ENCODE assay signal across 8 cellular contexts in genomic region chr14:65206448-65207096, GRCh38.
A peak's percentile ranks its signal among the peaks of the same experiment; 100 is the strongest.
DNase-seq lines count a peak whose midpoint lies in the region; ATAC-seq and FAIRE-seq lines count a peak whose summit lies in the region.

No MANE protein-coding gene starts in this region.

- no peaks in the 10 kb centered on the region for H3K27me3 ChIP-seq in BLaER1 treated with 17β-estradiol and CSF1 and Interleukin-3, amounts not matched to agents 10 nM and 100 nM

- DNase-seq in GM19239 (ENCODE audit: insufficient read length, low spot score) (peak; percentile 25), non-pigmented ciliary epithelial cell (ENCODE audit: low read depth) (peak; percentile 53), NCI-H510A treated with DMSO at 0.1 percent for 48 hours (lab: John Stamatoyannopoulos, UW) (no peak), pons (ENCODE audit: low spot score) (no peak), frontal cortex (ENCODE audit: low spot score in 2 of 2) (no peak)

- peak overlapping the region; percentile 73 to 98 (median 89) for H3K4me2 ChIP-seq in BLaER1 treated with 17β-estradiol and CSF1 and Interleukin-3, amounts not matched to agents 10 nM and 100 nM

- FAIRE-seq in GM19239 (lab: Jason Lieb, UNC) (peak; percentile 93), frontal cortex (lab: Jason Lieb, UNC) (no peak)

- H3K9ac ChIP-seq in BLaER1 treated with 17β-estradiol and CSF1 and Interleukin-3, amounts not matched to agents 10 nM and 100 nM, result peak overlapping the region; percentile 31 to 73 (median 53); a peak in 19 of 22 replicates

- peak overlapping the region; percentile 89 for H3K27ac Mint-ChIP-seq in T-helper 1 cell treated with Interleukin-12 subunit alpha and Interleukin-12 subunit beta and Interleukin-4 antibody, amounts not matched to agents 30 μg/mL and 1 μg/mL, for 36 hours

- no peaks in the 10 kb centered on the region for H3K36me3 ChIP-seq in BLaER1 treated with 17β-estradiol and CSF1 and Interleukin-3, amounts not matched to agents 10 nM and 100 nM

- peak overlapping the region; percentile 66 for H3K4me3 Mint-ChIP-seq in T-helper 1 cell treated with Interleukin-12 subunit alpha and Interleukin-12 subunit beta and Interleukin-4 antibody, amounts not matched to agents 30 μg/mL and 1 μg/mL, for 36 hours

- peak overlapping the region; percentile 55 to 89 (median 80) for H3K27ac ChIP-seq in BLaER1 treated with 17β-estradiol and CSF1 and Interleukin-3, amounts not matched to agents 10 nM and 100 nM

- H3K27me3 Mint-ChIP-seq in T-helper 1 cell treated with Interleukin-12 subunit alpha and Interleukin-12 subunit beta and Interleukin-4 antibody, amounts not matched to agents 30 μg/mL and 1 μg/mL, for 36 hours (ENCODE audit: low read depth), result no peaks in the 10 kb centered on the region

- peak overlapping the region in 6 of 10 experiments; percentile 16 to 47 (median 30); a peak in 11 of 20 replicates for H3K4me3 ChIP-seq in BLaER1 treated with 17β-estradiol and CSF1 and Interleukin-3, amounts not matched to agents 10 nM and 100 nM

- peaks cover 61% of the 10 kb centered on the region for H3K4me1 Mint-ChIP-seq in T-helper 1 cell treated with Interleukin-12 subunit alpha and Interleukin-12 subunit beta and Interleukin-4 antibody, amounts not matched to agents 30 μg/mL and 1 μg/mL, for 36 hours (ENCODE audit: low read depth)

- no peaks in the 10 kb centered on the region for H4K20me1 ChIP-seq in BLaER1 treated with 17β-estradiol and CSF1 and Interleukin-3, amounts not matched to agents 10 nM and 100 nM

- peak; percentile 76 for ATAC-seq in HG03135 (IDR thresholded peaks at IDR 0.05; ENCODE audit: unreplicated experiment)

- H3K9me3 ChIP-seq in BLaER1 treated with 17β-estradiol and CSF1 and Interleukin-3, amounts not matched to agents 10 nM and 100 nM (replicated peaks in 1 of 11), result peaks cover 9 to 17% (median 14%) of the 10 kb centered on the region in 11 experiments; a peak in 20 of 22 replicates

- peaks cover 7% of the 10 kb centered on the region for H3K36me3 Mint-ChIP-seq in T-helper 1 cell treated with Interleukin-12 subunit alpha and Interleukin-12 subunit beta and Interleukin-4 antibody, amounts not matched to agents 30 μg/mL and 1 μg/mL, for 36 hours (ENCODE audit: low read depth)

- H3K9me3 Mint-ChIP-seq in T-helper 1 cell treated with Interleukin-12 subunit alpha and Interleukin-12 subunit beta and Interleukin-4 antibody, amounts not matched to agents 30 μg/mL and 1 μg/mL, for 36 hours, result peaks cover 7% of the 10 kb centered on the region

- peaks cover 72 to 82% (median 76%) of the 10 kb centered on the region in 10 experiments for H3K4me1 ChIP-seq in BLaER1 treated with 17β-estradiol and CSF1 and Interleukin-3, amounts not matched to agents 10 nM and 100 nM

Comparison
In these comparisons a context has a peak if more than half of its experiments do, and no peak if none do; other contexts are left out.
1. DNase-seq: peak in GM19239 (single experiment) and non-pigmented ciliary epithelial cell (single experiment); none in NCI-H510A treated with DMSO at 0.1 percent for 48 hours (single experiment), pons (single experiment) and frontal cortex (0 of 2).